9 cellular contexts compared by ENCODE assay signal in genomic region chr12:128823216-128823915, GRCh38. TPM values are rescaled to one million over a fixed set of nuclear protein-coding genes. Genes with fewer than 3 reads are reported as not detected.
DNase-seq lines count a peak whose midpoint lies in the region; ATAC-seq and TF ChIP-seq lines count a peak whose summit lies in the region.
"Had no signal": no experiment of that assay in that cellular context is flagged by ENCODE, and none has a peak within 500 bp of the region (broad histone marks: within the 10 kb centered on the region; RNA-seq: fewer than 3 reads in every experiment).

No MANE protein-coding gene starts in this region.

- H3K9me3 ChIP-seq in OCI-LY3 (ENCODE audit: insufficient read depth, low read length), result peaks cover 6% of the 10 kb centered on the region
- no peaks in the 10 kb centered on the region for H3K9me3 ChIP-seq in lower lobe of right lung
- H3K9me3 ChIP-seq in transverse colon, result no peaks in the 10 kb centered on the region

- ATAC-seq in GM18520 (IDR thresholded peaks at IDR 0.05; ENCODE audit: unreplicated experiment) (peak; percentile 13), HG03025 (IDR thresholded peaks at IDR 0.05; ENCODE audit: low FRiP score, unreplicated experiment) (peak; percentile 24), lower lobe of right lung (peak; percentile 42 to 50)

- DNase-seq in AG09309 (ENCODE audit: low read depth), result no peak
- peak; percentile 55 for DNase-seq in cerebellar cortex (ENCODE audit: low spot score)
- DNase-seq in lower lobe of right lung, result peak; percentile 62
- DNase-seq in transverse colon, result peak; percentile 57
- DNase-seq in mucosa of gallbladder (ENCODE audit: low spot score), result no peak

- no peak for TF ChIP-seq EP300 in transverse colon (IDR thresholded peaks at IDR 0.05; ENCODE audit: low read depth)

- H3K27me3 ChIP-seq in OCI-LY3 (ENCODE audit: low read depth, low read length) (no peaks in the 10 kb centered on the region), lower lobe of right lung (ENCODE audit: low read depth) (no peaks in the 10 kb centered on the region), transverse colon (no peaks in the 10 kb centered on the region)

- H3K4me1 ChIP-seq in OCI-LY3 (ENCODE audit: low read length) (peaks cover 41% of the 10 kb centered on the region), lower lobe of right lung (peaks cover 39% of the 10 kb centered on the region), transverse colon (peaks cover 6 to 44% (median 19%) of the 10 kb centered on the region in 4 donors)

- intact Hi-C loops in lower lobe of right lung (cut with DNase I) (no loop called here), transverse colon (cut with DNase I; ENCODE audit: low total_unique reads) (no loop called here)

- H3K4me2 ChIP-seq in OCI-LY3 (ENCODE audit: low read length), result peak overlapping the region; percentile 85

- H3K27ac ChIP-seq in OCI-LY3 (ENCODE audit: low read length) (peak overlapping the region; percentile 96), lower lobe of right lung (peak overlapping the region; percentile 92), transverse colon (peak overlapping the region; percentile 85 to 93 (median 90))

- TF ChIP-seq POLR2A in transverse colon (IDR thresholded peaks at IDR 0.05), result no peak

- peak overlapping the region; percentile 95 for H3K9ac ChIP-seq in OCI-LY3 (ENCODE audit: low read length)

- 0% methylated on average over 57 of the region's 88 CpGs; no CpG with 5 or more reads in 1 of the 2 donors for WGBS in transverse colon (ENCODE audit: low coverage in 1 of 2), 2 donors

- H3K79me2 ChIP-seq in OCI-LY3 (ENCODE audit: low read length), result peaks cover 63% of the 10 kb centered on the region

- TF ChIP-seq CTCF in AG09309 (IDR thresholded peaks at IDR 0.05; ENCODE audit: control insufficient read depth, insufficient read depth, low read depth, low read length, missing control alignments), result no peak
- TF ChIP-seq CTCF in OCI-LY3 (IDR thresholded peaks at IDR 0.05; ENCODE audit: low read depth, low read length), result no peak
- TF ChIP-seq CTCF in lower lobe of right lung (IDR thresholded peaks at IDR 0.05), result no peak
- no peak for TF ChIP-seq CTCF in transverse colon (IDR thresholded peaks at IDR 0.05)

- in situ Hi-C loops in transverse colon (cut with MboI; ENCODE audit: low pct_ligation_motif_present in 1 of 4, low pct_unique_long_range_greater_than_20kb in 1 of 4, low sequenced_read_pairs in 3 of 4), result no loop called here

- no peak overlapping the region for H2AFZ ChIP-seq in OCI-LY3 (ENCODE audit: low read depth, low read length)

- H4K20me1 ChIP-seq in OCI-LY3 (ENCODE audit: insufficient read depth, low read length), result peaks cover 23% of the 10 kb centered on the region

- peak overlapping the region; percentile 85 for H3K4me3 ChIP-seq in AG09309 (ENCODE audit: control insufficient read depth, low read depth, low read length)
- peak overlapping the region; percentile 97 for H3K4me3 ChIP-seq in OCI-LY3 (ENCODE audit: low read length)
- H3K4me3 ChIP-seq in lower lobe of right lung, result peak overlapping the region; percentile 94
- H3K4me3 ChIP-seq in transverse colon, result peak overlapping the region; percentile 56 to 93 (median 72)

- H3K36me3 ChIP-seq in OCI-LY3 (replicated peaks; ENCODE audit: low read depth, low read length) (peaks cover 31% of the 10 kb centered on the region), lower lobe of right lung (no peaks in the 10 kb centered on the region), transverse colon (no peaks in the 10 kb centered on the region)

RNA-seq across cellular contexts. Expression of gene SLC15A4, which starts 0.4 kb away (rescaled TPM):
- total RNA-seq in lower lobe of right lung (30.0 TPM), transverse colon (10 to 100 TPM; 13.1 to 41.2 (median 32.7) TPM), mucosa of gallbladder (28.6 TPM)

RNA-seq across cellular contexts. Expression of gene GLT1D1, which starts 29.9 kb away (rescaled TPM):
- total RNA-seq in lower lobe of right lung (5.3 TPM), transverse colon (not detected), mucosa of gallbladder (3.3 TPM)
- total RNA-seq: RPMI7951 had no signal

Comparison
In these comparisons a context has a peak if more than half of its experiments do, and no peak if none do; other contexts are left out.
1. DNase-seq: peak in cerebellar cortex (single experiment), lower lobe of right lung (single experiment) and transverse colon (single experiment); none in AG09309 (single experiment) and mucosa of gallbladder (single experiment).
2. Peak in every context shown above with its lines, with median percentiles within 50 percentile points of each other: H3K4me3 ChIP-seq, ATAC-seq and H3K27ac ChIP-seq.